ENCODE assay signal across 1 cellular context in genomic region chr9:136119259-136120118, GRCh38.
TF ChIP-seq lines count a peak whose summit lies in the region.

No MANE protein-coding gene starts in this region.

TF ChIP-seq in HepG2, 621 proteins besides CTCF, POLR2A, EP300 and RAD21 (continued from another document and continues in another):
- TF ChIP-seq KMT2A (CRISPR knock-in tag; IDR thresholded peaks at IDR 0.05) (no peak), ZNF101 (CRISPR knock-in tag; IDR thresholded peaks at IDR 0.05; ENCODE audit: borderline replicate concordance, low read depth) (no peak), ZNF891 (CRISPR knock-in tag; IDR thresholded peaks at IDR 0.05) (peak; percentile 47; the same call in 1 of the 2 replicates), ZNF296 (CRISPR knock-in tag; conservative IDR thresholded peaks at IDR 0.05) (no peak), DRAP1 (CRISPR knock-in tag; IDR thresholded peaks at IDR 0.05) (peak; percentile 88), ZBTB44 (CRISPR knock-in tag; IDR thresholded peaks at IDR 0.05) (no peak), ZNF574 (CRISPR knock-in tag; IDR thresholded peaks at IDR 0.05) (peak; percentile 57), KAT7 (CRISPR knock-in tag; IDR thresholded peaks at IDR 0.05; ENCODE audit: borderline replicate concordance) (no peak), YEATS4 (CRISPR knock-in tag; IDR thresholded peaks at IDR 0.05; ENCODE audit: borderline replicate concordance) (peak; percentile 20; the same call in 1 of the 2 replicates), IKZF5 (CRISPR knock-in tag; IDR thresholded peaks at IDR 0.05) (0 out of 2 replicates have a peak, but pooled peaks have one; percentile 60), FOXK1 (CRISPR knock-in tag; IDR thresholded peaks at IDR 0.05; ENCODE audit: borderline replicate concordance, low read depth) (no peak), CERS6 (CRISPR knock-in tag; IDR thresholded peaks at IDR 0.05) (no peak), NCOR1 (IDR thresholded peaks at IDR 0.05; ENCODE audit: borderline replicate concordance, low read length) (no peak), ETV6 (CRISPR knock-in tag; conservative IDR thresholded peaks at IDR 0.05) (no peak), ARNTL (CRISPR knock-in tag; IDR thresholded peaks at IDR 0.05) (no peak), ASH2L (IDR thresholded peaks at IDR 0.05; ENCODE audit: insufficient read length, low read depth, low read length) (peak; percentile 77), CREBL2 (CRISPR knock-in tag; IDR thresholded peaks at IDR 0.05; ENCODE audit: borderline replicate concordance) (no peak), TFDP2 (CRISPR knock-in tag; IDR thresholded peaks at IDR 0.05) (peak; percentile 32; the same call in 1 of the 2 replicates), ZNF775 (CRISPR knock-in tag; IDR thresholded peaks at IDR 0.05; ENCODE audit: borderline replicate concordance) (no peak), SKIL (CRISPR knock-in tag; IDR thresholded peaks at IDR 0.05; ENCODE audit: borderline replicate concordance) (no peak; the same call in 1 of the 2 replicates), GTF3A (CRISPR knock-in tag; conservative IDR thresholded peaks at IDR 0.05) (no peak; the same call in 1 of the 2 replicates), HOXA3 (CRISPR knock-in tag; IDR thresholded peaks at IDR 0.05) (peak; percentile 54; the same call in 1 of the 2 replicates), ATF5 (CRISPR knock-in tag; IDR thresholded peaks at IDR 0.05; ENCODE audit: low read depth) (no peak; the same call in 1 of the 2 replicates), ARHGAP35 (CRISPR knock-in tag; IDR thresholded peaks at IDR 0.05; ENCODE audit: borderline replicate concordance) (no peak), ZFP41 (CRISPR knock-in tag; IDR thresholded peaks at IDR 0.05; ENCODE audit: borderline replicate concordance) (no peak), DR1 (CRISPR knock-in tag; IDR thresholded peaks at IDR 0.05) (no peak; the same call in 1 of the 2 replicates), ZBTB2 (CRISPR knock-in tag; IDR thresholded peaks at IDR 0.05; ENCODE audit: low read depth) (no peak), CBFB (CRISPR knock-in tag; IDR thresholded peaks at IDR 0.05) (0 out of 2 replicates have a peak, but pooled peaks have one; percentile 14), JDP2 (CRISPR knock-in tag; IDR thresholded peaks at IDR 0.05; ENCODE audit: borderline replicate concordance) (no peak; the same call in 1 of the 2 replicates), ZNF576 (CRISPR knock-in tag; IDR thresholded peaks at IDR 0.05) (no peak), ZHX2 (IDR thresholded peaks at IDR 0.05; ENCODE audit: low read depth) (no peak), ZHX2 (CRISPR knock-in tag; IDR thresholded peaks at IDR 0.05; ENCODE audit: borderline replicate concordance) (no peak), ZNF34 (CRISPR knock-in tag; IDR thresholded peaks at IDR 0.05; ENCODE audit: borderline replicate concordance) (no peak), TCF12 (IDR thresholded peaks at IDR 0.05) (no peak), TCF12 (CRISPR knock-in tag; IDR thresholded peaks at IDR 0.05) (no peak), SIN3B (IDR thresholded peaks at IDR 0.05; ENCODE audit: low read length) (no peak), PBX3 (CRISPR knock-in tag; IDR thresholded peaks at IDR 0.05; ENCODE audit: borderline replicate concordance) (no peak)
